Comparison of ENCODE assay signal across 14 cellular contexts in the genomic region with DNA sequence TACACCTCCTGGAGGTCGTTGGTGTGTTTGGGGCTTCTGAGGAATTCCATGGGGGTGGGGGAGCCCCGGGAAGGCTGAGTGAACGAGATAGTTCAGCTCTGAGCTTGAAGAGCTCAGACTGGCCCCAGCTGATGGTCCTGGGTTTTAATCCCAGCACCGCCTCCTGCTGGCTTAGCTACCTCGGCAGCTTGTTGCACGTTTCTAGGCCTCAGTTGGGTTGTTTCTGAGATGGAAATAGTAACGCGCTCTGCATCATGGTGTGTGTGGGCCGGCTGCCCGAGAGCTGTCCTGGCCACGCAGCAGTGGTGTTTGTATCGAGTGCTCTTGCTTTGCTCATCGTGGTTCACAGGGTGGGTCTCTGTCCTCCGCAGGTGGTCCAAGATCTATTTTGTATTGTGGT. TPM values are rescaled to one million over a fixed set of nuclear protein-coding genes. Genes with fewer than 3 reads are reported as not detected.
A peak's percentile ranks its signal among the peaks of the same experiment; 100 is the strongest.
DNase-seq lines count a peak whose midpoint lies in the region; ATAC-seq and TF ChIP-seq lines count a peak whose summit lies in the region.
"Had no signal": no experiment of that assay in that cellular context is flagged by ENCODE, and none has a peak within 500 bp of the region (broad histone marks: within the 10 kb centered on the region; RNA-seq: fewer than 3 reads in every experiment).

No MANE protein-coding gene starts in this region.

- POLR2A ChIA-PET in PC-3 (lab: Charles Lee; ENCODE audit: unreplicated experiment) = no interaction called here

- H3K27me3 Mint-ChIP-seq in CD14-positive monocyte (ENCODE audit: low read depth in 3 of 3) = peaks cover 0 to 1% (median 0%) of the 10 kb centered on the region in 3 donors
- H3K27me3 Mint-ChIP-seq: CD4-positive, alpha-beta T cell had no signal

- peaks cover 8% of the 10 kb centered on the region for H3K4me1 Mint-ChIP-seq in CD14-positive monocyte

- intact Hi-C loops in CD14-positive monocyte (cut with micrococcal nuclease) = loop anchor here (5.0 to 10.0 kb wide), 5 partner anchors 39 to 251 kb away; partner anchors contain the start of genes IGHMBP2 (in 2 of the 2), MRPL21 (in 2 of the 2) and TPCN2 (in 1 of the 2)
- intact Hi-C loops in PC-3 (cut with micrococcal nuclease) = loop anchor here (5.0 to 10.0 kb wide), 4 partner anchors 39 to 451 kb away; partner anchors contain the start of gene TPCN2
- intact Hi-C loops in posterior vena cava (cut with DNase I) = loop anchor here (5.0 to 10.0 kb wide), 6 partner anchors 71 to 301 kb away; partner anchors contain the start of genes MRGPRF (in 2 of the 2), IGHMBP2 (in 1 of the 2) and MRPL21 (in 1 of the 2)

- ATAC-seq in PC-3 (no peak), HG03378 (IDR thresholded peaks at IDR 0.05; ENCODE audit: unreplicated experiment) (no peak), HG03432 (IDR thresholded peaks at IDR 0.05; ENCODE audit: unreplicated experiment) (no peak)

- H3K4me2 ChIP-seq in PC-3 (ENCODE audit: low read length) = no peak overlapping the region

- no peak for TF ChIP-seq CTCF in CD14-positive monocyte (IDR thresholded peaks at IDR 0.05)
- peak; percentile 41 for TF ChIP-seq CTCF in PC-3 (conservative IDR thresholded peaks at IDR 0.05; ENCODE audit: low read depth, low read length)
- peak; percentile 44 for TF ChIP-seq CTCF in fibroblast of mammary gland (conservative IDR thresholded peaks at IDR 0.05; ENCODE audit: control insufficient read depth, insufficient read depth, low read depth, low read length)

- CTCF ChIA-PET in PC-3 (lab: Charles Lee) = no interaction called here

- H3K9ac ChIP-seq in PC-3 (ENCODE audit: low read length) = no peak overlapping the region

- H3K9me3 Mint-ChIP-seq in CD14-positive monocyte = peaks cover 0 to 3% (median 0%) of the 10 kb centered on the region in 7 donors
- H3K9me3 Mint-ChIP-seq: CD4-positive, alpha-beta T cell had no signal

- no peaks in the 10 kb centered on the region for H3K79me2 ChIP-seq in PC-3 (ENCODE audit: low read length)

- no peak overlapping the region for H3K27ac ChIP-seq in PC-3 (ENCODE audit: low read length)

- no peak for DNase-seq in CD14-positive monocyte (ENCODE audit: low spot score)
- no peak for DNase-seq in PC-3
- DNase-seq in fibroblast of mammary gland (ENCODE audit: low read depth) = peak; percentile 57
- peak; percentile 89 for DNase-seq in posterior vena cava (ENCODE audit: low spot score)
- no peak for DNase-seq in CD1c-positive myeloid dendritic cell (ENCODE audit: extremely low spot score)
- DNase-seq in NCI-H345 (lab: John Stamatoyannopoulos, UW) = no peak
- DNase-seq: activated CD4-positive, CD25-positive, alpha-beta regulatory T cell treated with anti-CD3 and anti-CD28 coated beads, Interleukin-2, amount 50 U/mL, for 72 hours; CD4-positive, alpha-beta T cell; NCI-H2081 treated with DMSO at 0.1 percent for 48 hours; stimulated activated CD4-positive, alpha-beta T cell treated with anti-CD3 and anti-CD28 coated beads, Interleukin-2, amount 100 ng/mL, for 48 hours; stimulated activated naive CD4-positive, alpha-beta T cell had no signal

- H3K4me3 ChIP-seq in PC-3 (ENCODE audit: low read length) (no peak overlapping the region), fibroblast of mammary gland (ENCODE audit: control insufficient read depth, low read depth, low read length) (no peak overlapping the region)
- H3K4me3 ChIP-seq: ascending aorta had no signal

- peaks cover 76 to 92% of the 10 kb centered on the region in 2 donors for H3K36me3 Mint-ChIP-seq in CD14-positive monocyte

- H3K4me3 Mint-ChIP-seq in CD14-positive monocyte = no peak overlapping the region
- H3K4me3 Mint-ChIP-seq: CD4-positive, alpha-beta T cell had no signal

- no peaks in the 10 kb centered on the region for H3K27me3 ChIP-seq in PC-3 (ENCODE audit: low read length)
- H3K27me3 ChIP-seq: ascending aorta had no signal

- no peaks in the 10 kb centered on the region for H3K9me2 ChIP-seq in PC-3 (replicated peaks; ENCODE audit: low read length)

- H3F3A ChIP-seq in PC-3 (ENCODE audit: low read length, unreplicated experiment) = no peaks in the 10 kb centered on the region

- H4K20me1 ChIP-seq in PC-3 (ENCODE audit: low read length) = no peaks in the 10 kb centered on the region

- peaks cover 17% of the 10 kb centered on the region for H3K4me1 ChIP-seq in PC-3 (ENCODE audit: insufficient read depth, low read length)
- H3K4me1 ChIP-seq: ascending aorta had no signal

- BruUV-seq in PC-3 (replicated peaks; lab: Mats Ljungman, UMichigan) = no TSS peak

- H3K27ac Mint-ChIP-seq in CD14-positive monocyte = peak overlapping the region in 5 of 7 donors; percentile 62 to 84 (median 79)
- H3K27ac Mint-ChIP-seq: CD4-positive, alpha-beta T cell had no signal

- no peak overlapping the region for H2AFZ ChIP-seq in PC-3 (ENCODE audit: low read length)

- peaks cover 16% of the 10 kb centered on the region for H3K36me3 ChIP-seq in PC-3 (ENCODE audit: low read depth, low read length)

- H3K9me3 ChIP-seq in PC-3 (ENCODE audit: low read length) = no peaks in the 10 kb centered on the region
- H3K9me3 ChIP-seq: ascending aorta had no signal

RNA-seq across cellular contexts. Expression of gene TPCN2, which starts 37.4 kb away (rescaled TPM):
- polyA plus RNA-seq in CD14-positive monocyte = 10 to 100 TPM; 29.3 to 31.5 TPM
- 13.0 and 14.5 TPM in 2 replicates for total RNA-seq in PC-3 (2014; rRNA removed)
- total RNA-seq in posterior vena cava = 10 to 100 TPM; 24.8 to 25.4 TPM

Comparison
In these comparisons a context has a peak if more than half of its experiments do, and no peak if none do; other contexts are left out.
1. DNase-seq: peak in fibroblast of mammary gland (single experiment) and posterior vena cava (single experiment); none in CD14-positive monocyte (single experiment), PC-3 (single experiment), CD1c-positive myeloid dendritic cell (single experiment) and NCI-H345 (single experiment).